20 cellular contexts compared by ENCODE assay signal in genomic region chr1:226073184-226073950, GRCh38. TPM values are rescaled to one million over a fixed set of nuclear protein-coding genes. Genes with fewer than 3 reads are reported as not detected.
DNase-seq lines count a peak whose midpoint lies in the region; ATAC-seq, FAIRE-seq and TF ChIP-seq lines count a peak whose summit lies in the region.
"Had no signal": no experiment of that assay in that cellular context is flagged by ENCODE, and none has a peak within 500 bp of the region (broad histone marks: within the 10 kb centered on the region; RNA-seq: fewer than 3 reads in every experiment).

No MANE protein-coding gene starts in this region.

- CTCF ChIA-PET in CD4-positive, alpha-beta T cell (lab: Charles Lee), result interaction anchor here (0.6 to 2.7 kb wide), 2 partner anchors 9 to 30 kb away, joined by 3 to 21 read pairs; no protein-coding TSS in a partner anchor

- H3K27ac ChIP-seq in CD4-positive, alpha-beta T cell (ENCODE audit: low read depth, low read length), result no peak overlapping the region
- H3K27ac ChIP-seq in GM23338 (ENCODE audit: low read depth) (peak overlapping the region; percentile 40; the same call in 1 of the 2 replicates), testis (no peak overlapping the region)
- H3K27ac ChIP-seq: right atrium auricular region, thoracic aorta had no signal

- TF ChIP-seq CTCF in CD4-positive, alpha-beta T cell (IDR thresholded peaks at IDR 0.05), result no peak
- TF ChIP-seq CTCF in GM23338 (conservative IDR thresholded peaks at IDR 0.05; ENCODE audit: low read depth in 2 of 2) (no peak), glutamatergic neuron (IDR thresholded peaks at IDR 0.05; ENCODE audit: partially characterized antibody, unreplicated experiment) (no peak), testis (IDR thresholded peaks at IDR 0.05) (no peak)

- H2AFZ ChIP-seq in GM23338, result no peak overlapping the region

- TF ChIP-seq POLR2A in testis (IDR thresholded peaks at IDR 0.05), result no peak

- peaks cover 60% of the 10 kb centered on the region for H3K36me3 Mint-ChIP-seq in CD4-positive, alpha-beta T cell (ENCODE audit: low read depth)
- H3K36me3 Mint-ChIP-seq in GM23338 (ENCODE audit: low read depth), result peaks cover 60% of the 10 kb centered on the region
- H3K36me3 Mint-ChIP-seq in naive B cell, result peaks cover 14 to 15% of the 10 kb centered on the region in 2 donors
- H3K36me3 Mint-ChIP-seq in glutamatergic neuron (ENCODE audit: unreplicated experiment), result peaks cover 4% of the 10 kb centered on the region

- H3F3A ChIP-seq in GM23338 (replicated peaks; ENCODE audit: low read depth), result peaks cover 38% of the 10 kb centered on the region

- intact Hi-C loops in CD4-positive, alpha-beta T cell (cut with DNase I, micrococcal nuclease), result no loop called here
- intact Hi-C loops in testis (cut with DNase I; ENCODE audit: low total_unique reads), result no loop called here
- intact Hi-C loops in left ventricle myocardium superior (cut with micrococcal nuclease), result no loop called here

- peaks cover 39% of the 10 kb centered on the region for H4K20me1 ChIP-seq in GM23338 (replicated peaks; ENCODE audit: insufficient read depth)

- H3K4me2 ChIP-seq in GM23338, result no peak overlapping the region

- H3K4me1 ChIP-seq in GM23338 (ENCODE audit: insufficient read depth) (no peaks in the 10 kb centered on the region), testis (peaks cover 9% of the 10 kb centered on the region)

- no peaks in the 10 kb centered on the region for H3K27me3 Mint-ChIP-seq in CD4-positive, alpha-beta T cell
- peaks cover 7% of the 10 kb centered on the region for H3K27me3 Mint-ChIP-seq in GM23338 (ENCODE audit: insufficient read depth, low read depth, poor library complexity)
- no peaks in the 10 kb centered on the region for H3K27me3 Mint-ChIP-seq in naive B cell
- no peaks in the 10 kb centered on the region for H3K27me3 Mint-ChIP-seq in glutamatergic neuron (ENCODE audit: unreplicated experiment)
- H3K27me3 Mint-ChIP-seq: activated CD4-positive, alpha-beta memory T cell treated with anti-CD3 and anti-CD28 coated beads for 36 hours; CD8-positive, alpha-beta memory T cell had no signal

- peak; percentile 62 for FAIRE-seq in TTC549 (lab: Jason Lieb, UNC)
- FAIRE-seq: frontal cortex had no signal

- H3K79me2 ChIP-seq in GM23338 (replicated peaks; ENCODE audit: insufficient read depth), result peaks cover 29% of the 10 kb centered on the region

- peak overlapping the region; percentile 21 for H3K27ac Mint-ChIP-seq in CD4-positive, alpha-beta T cell
- H3K27ac Mint-ChIP-seq in GM23338 (no peak overlapping the region), naive B cell (peak overlapping the region; percentile 16 to 86 (median 34)), glutamatergic neuron (ENCODE audit: unreplicated experiment) (no peak overlapping the region)
- H3K27ac Mint-ChIP-seq: activated CD4-positive, alpha-beta memory T cell treated with anti-CD3 and anti-CD28 coated beads for 36 hours; T-helper 1 cell treated with Interleukin-12 subunit alpha and Interleukin-12 subunit beta and Interleukin-4 antibody, amounts not matched to agents 30 μg/mL and 1 μg/mL, for 36 hours had no signal

- WGBS in testis, 2 donors, result 53 to 55% methylated on average over 6 of the region's 6 CpGs

- POLR2A ChIA-PET in CD4-positive, alpha-beta T cell (lab: Charles Lee), result interaction anchor here (1.0 to 4.5 kb wide), 5 partner anchors 8 to 71 kb away, joined by 3 to 33 read pairs (median 7); partner anchors contain the start of gene H3-3A

- H3K36me3 ChIP-seq in GM23338 (ENCODE audit: insufficient read depth) (peaks cover 40% of the 10 kb centered on the region), testis (ENCODE audit: low read depth, missing control alignments) (no peaks in the 10 kb centered on the region)

- no peaks in the 10 kb centered on the region for H3K27me3 ChIP-seq in CD4-positive, alpha-beta T cell (ENCODE audit: control insufficient read depth, insufficient read depth, low read length)
- H3K27me3 ChIP-seq in GM23338 (ENCODE audit: insufficient read depth) (no peaks in the 10 kb centered on the region), testis (no peaks in the 10 kb centered on the region)
- H3K27me3 ChIP-seq: right atrium auricular region had no signal

- H3K9me3 ChIP-seq in CD4-positive, alpha-beta T cell (ENCODE audit: control insufficient read depth, low read length), result no peaks in the 10 kb centered on the region
- H3K9me3 ChIP-seq in testis, result no peaks in the 10 kb centered on the region
- H3K9me3 ChIP-seq: right atrium auricular region, thoracic aorta had no signal

- no peak overlapping the region for H3K4me3 Mint-ChIP-seq in CD4-positive, alpha-beta T cell
- H3K4me3 Mint-ChIP-seq in GM23338 (no peak overlapping the region), naive B cell (peak overlapping the region in 1 of 8 donors; percentile 18), glutamatergic neuron (ENCODE audit: unreplicated experiment) (no peak overlapping the region)
- H3K4me3 Mint-ChIP-seq: activated CD4-positive, alpha-beta memory T cell treated with anti-CD3 and anti-CD28 coated beads for 36 hours; stimulated activated effector memory CD8-positive, alpha-beta T cell treated with anti-CD3 and anti-CD28 coated beads, Interleukin-12 subunit alpha, Interleukin-12 subunit beta, amount 100 ng/mL, for 72 hours; T-helper 1 cell treated with Interleukin-12 subunit alpha and Interleukin-12 subunit beta and Interleukin-4 antibody, amounts not matched to agents 30 μg/mL and 1 μg/mL, for 36 hours had no signal

- no peaks in the 10 kb centered on the region for H3K9me3 Mint-ChIP-seq in CD4-positive, alpha-beta T cell
- no peaks in the 10 kb centered on the region for H3K9me3 Mint-ChIP-seq in GM23338
- no peaks in the 10 kb centered on the region for H3K9me3 Mint-ChIP-seq in naive B cell
- H3K9me3 Mint-ChIP-seq in glutamatergic neuron (ENCODE audit: unreplicated experiment), result no peaks in the 10 kb centered on the region
- H3K9me3 Mint-ChIP-seq: activated CD4-positive, alpha-beta memory T cell treated with anti-CD3 and anti-CD28 coated beads for 36 hours; CD8-positive, alpha-beta memory T cell; stimulated activated effector memory CD8-positive, alpha-beta T cell treated with anti-CD3 and anti-CD28 coated beads, Interleukin-12 subunit alpha, Interleukin-12 subunit beta, amount 100 ng/mL, for 72 hours; T-helper 1 cell treated with Interleukin-12 subunit alpha and Interleukin-12 subunit beta and Interleukin-4 antibody, amounts not matched to agents 30 μg/mL and 1 μg/mL, for 36 hours had no signal

- H3K9me2 ChIP-seq in GM23338 (ENCODE audit: insufficient read depth), result no peaks in the 10 kb centered on the region

- H3K4me1 Mint-ChIP-seq in CD4-positive, alpha-beta T cell (ENCODE audit: low read depth), result peaks cover 50% of the 10 kb centered on the region
- peaks cover 8% of the 10 kb centered on the region for H3K4me1 Mint-ChIP-seq in GM23338
- peaks cover 14 to 29% (median 22%) of the 10 kb centered on the region in 3 donors for H3K4me1 Mint-ChIP-seq in naive B cell
- peaks cover 6% of the 10 kb centered on the region for H3K4me1 Mint-ChIP-seq in glutamatergic neuron (ENCODE audit: low read depth, unreplicated experiment)

- H3K4me3 ChIP-seq in GM23338 (no peak overlapping the region), testis (no peak overlapping the region)
- H3K4me3 ChIP-seq: right atrium auricular region, thoracic aorta had no signal

- no peak for DNase-seq in CD4-positive, alpha-beta T cell
- DNase-seq in GM23338 (ENCODE audit: low spot score) (no peak), naive B cell (no peak), MV-4-11 (lab: John Stamatoyannopoulos, UW) (no peak), glutamatergic neuron (no peak), testis (no peak), left ventricle myocardium superior (no peak)
- DNase-seq: activated CD4-positive, alpha-beta memory T cell treated with anti-CD3 and anti-CD28 coated beads for 36 hours; CD8-positive, alpha-beta memory T cell; dermis blood vessel endothelial cell; Karpas-422; NCI-H1417; NCI-H510A treated with DMSO at 0.1 percent for 48 hours; SIG-M5 had no signal

- ATAC-seq in CD4-positive, alpha-beta T cell (ENCODE audit: poor library complexity), result no peak
- ATAC-seq in GM23338 (no peak), naive B cell (ENCODE audit: low read depth in 2 of 2) (peak in 1 of 2 donors; percentile 22), left ventricle myocardium superior (no peak)
- ATAC-seq: stimulated activated effector memory CD8-positive, alpha-beta T cell treated with anti-CD3 and anti-CD28 coated beads, Interleukin-12 subunit alpha, Interleukin-12 subunit beta, amount 100 ng/mL, for 72 hours had no signal

TF ChIP-seq in GM23338, 12 proteins besides CTCF, POLR2A, EP300 and RAD21:
- TF ChIP-seq ZNF331 (CRISPR knock-in tag; IDR thresholded peaks at IDR 0.05; ENCODE audit: low read depth) (no peak), POLR2AphosphoS5 (IDR thresholded peaks at IDR 0.05; ENCODE audit: low read depth) (peak; percentile 11; the same call in 1 of the 2 replicates), JUNB (IDR thresholded peaks at IDR 0.05; ENCODE audit: unreplicated experiment) (no peak)
TF ChIP-seq in GM23338: peak in this region for 1.

RNA-seq across cellular contexts. Expression of gene H3-3A, which starts 10.9 kb away (rescaled TPM):
- total RNA-seq in CD4-positive, alpha-beta T cell, result 100 to 1,000 TPM; 372 to 380 TPM
- total RNA-seq in GM23338 (2014; rRNA removed; shearing (Covaris generic)), result 913 and 938 TPM in 2 replicates
- polyA plus RNA-seq in GM23338 (2016; fragmentation: Nextera tagmentation; extraction: Ambion mirVana) (2,407 and 2,643 TPM in 2 replicates), naive B cell (ENCODE audit: low read depth in 6 of 6) (1,000 to 10,000 TPM; 1,065 to 1,461 (median 1,242) TPM), testis (ENCODE audit: insufficient read depth, low read depth, low replicate concordance) (439 TPM)
- total RNA-seq in glutamatergic neuron (ENCODE audit: unreplicated experiment) (1,150 TPM), testis (100 to 1,000 TPM; 272 to 367 TPM), left ventricle myocardium superior (345 TPM)

Comparison
In these comparisons a context has a peak if more than half of its experiments do, and no peak if none do; other contexts are left out.
1. H3K27ac Mint-ChIP-seq: peak in CD4-positive, alpha-beta T cell (single experiment) and naive B cell (6 of 6); none in GM23338 (single experiment) and glutamatergic neuron (single experiment).